In the genomic region with DNA sequence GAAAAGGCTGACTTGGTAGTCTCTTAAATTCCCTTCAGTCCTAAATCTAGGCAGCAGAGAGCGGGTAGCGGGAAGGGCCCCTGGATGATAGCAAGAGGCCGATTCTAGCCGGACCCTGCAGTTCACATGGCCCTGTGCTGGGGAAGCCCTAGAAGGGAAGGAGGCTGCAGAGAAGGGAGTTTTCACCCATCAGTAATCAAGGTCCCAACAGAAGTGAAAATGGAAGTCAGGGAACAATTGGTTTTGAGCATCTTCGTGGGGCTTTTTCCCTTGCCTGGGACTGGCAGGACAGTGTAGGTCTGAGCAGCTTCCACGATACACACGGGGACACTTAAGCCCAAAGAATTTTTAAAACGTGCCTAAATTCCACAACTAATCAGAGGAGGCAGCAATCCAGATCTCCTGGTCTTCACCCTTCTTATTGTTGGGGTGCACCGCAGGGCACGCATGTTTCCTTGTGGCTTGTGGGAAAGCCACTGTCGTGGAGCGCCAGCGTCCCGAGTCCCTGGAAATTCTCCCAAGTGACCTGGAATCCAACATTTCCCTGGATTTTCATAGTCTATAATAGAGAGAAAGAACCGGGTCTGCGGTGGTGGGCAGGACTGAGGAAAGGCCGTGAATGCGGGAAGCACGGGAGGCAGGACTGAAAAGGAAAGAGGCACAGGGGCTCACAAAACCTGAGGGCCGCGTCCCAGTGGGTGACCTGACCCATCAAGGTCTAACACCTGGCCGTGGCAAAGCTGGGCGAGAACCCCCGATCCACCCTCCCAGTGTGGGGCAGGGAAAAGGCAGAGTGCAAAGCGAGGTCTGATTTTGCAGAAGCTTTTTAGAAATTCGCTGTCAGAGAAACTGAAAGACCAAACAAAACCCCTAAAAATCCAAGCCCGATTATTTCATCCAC, we compare ENCODE assay signal across 8 cellular contexts. TPM values are rescaled to one million over a fixed set of nuclear protein-coding genes. Genes with fewer than 3 reads are reported as not detected.
DNase-seq lines count a peak whose midpoint lies in the region; ATAC-seq and TF ChIP-seq lines count a peak whose summit lies in the region.

No MANE protein-coding gene starts in this region.

- no peaks in the 10 kb centered on the region for H3K9me3 ChIP-seq in T-helper 17 cell (ENCODE audit: control insufficient read depth, low read length, poor library complexity, severe bottlenecking)
- no peaks in the 10 kb centered on the region for H3K9me3 ChIP-seq in esophagus squamous epithelium
- H3K9me3 ChIP-seq in psoas muscle: no peaks in the 10 kb centered on the region

- TF ChIP-seq CTCF in GM06990 (IDR thresholded peaks at IDR 0.05; ENCODE audit: insufficient read depth, low read length, poor library complexity, severe bottlenecking): no peak
- TF ChIP-seq CTCF in esophagus squamous epithelium (IDR thresholded peaks at IDR 0.05): no peak
- peak; percentile 1 for TF ChIP-seq CTCF in psoas muscle (IDR thresholded peaks at IDR 0.05)

- ATAC-seq in T-helper 17 cell: no peak
- ATAC-seq in psoas muscle: peak in 1 of 4 donors; percentile 2
- no peak for ATAC-seq in GM18873 (IDR thresholded peaks at IDR 0.05; ENCODE audit: low FRiP score, unreplicated experiment)
- no peak for ATAC-seq in GM18498 (IDR thresholded peaks at IDR 0.05; ENCODE audit: unreplicated experiment)

- DNase-seq in GM06990 (ENCODE audit: extremely low read depth, insufficient read length) (no peak), T-helper 17 cell (no peak), esophagus squamous epithelium (lab: John Stamatoyannopoulos, UW) (no peak), psoas muscle (no peak), RKO (ENCODE audit: low spot score) (no peak), SHP77 (lab: John Stamatoyannopoulos, UW) (no peak)

- peaks cover 33 to 91% (median 34%) of the 10 kb centered on the region in 3 donors for H3K4me1 ChIP-seq in esophagus squamous epithelium
- peaks cover 9% of the 10 kb centered on the region for H3K4me1 ChIP-seq in psoas muscle

- no peaks in the 10 kb centered on the region; the same call in 1 of the 2 replicates for H3K27me3 ChIP-seq in GM06990 (replicated peaks; ENCODE audit: control insufficient read depth, insufficient read depth, low read length)
- peaks cover 0 to 5% (median 0%) of the 10 kb centered on the region in 4 donors for H3K27me3 ChIP-seq in esophagus squamous epithelium
- H3K27me3 ChIP-seq in psoas muscle (ENCODE audit: insufficient read depth in 3 of 3, low read length in 2 of 3): peaks cover 0 to 37% (median 3%) of the 10 kb centered on the region in 3 donors

- intact Hi-C loops in esophagus squamous epithelium (cut with DNase I) (no loop called here), psoas muscle (cut with DNase I) (no loop called here)

- H3K4me3 ChIP-seq in GM06990 (replicated peaks; ENCODE audit: low read depth, low read length): peak overlapping the region; percentile 57
- H3K4me3 ChIP-seq in esophagus squamous epithelium: peak overlapping the region; percentile 64 to 92 (median 76)
- peak overlapping the region; percentile 68 for H3K4me3 ChIP-seq in psoas muscle

- peaks cover 18% of the 10 kb centered on the region for H3K4me1 Mint-ChIP-seq in T-helper 17 cell

- H3K27ac ChIP-seq in esophagus squamous epithelium: peak overlapping the region; percentile 79 to 90 (median 84)
- H3K27ac ChIP-seq in psoas muscle: peak overlapping the region; percentile 36

- H3K27me3 Mint-ChIP-seq in T-helper 17 cell: peaks cover 48% of the 10 kb centered on the region

- peaks cover 5% of the 10 kb centered on the region for H3K36me3 Mint-ChIP-seq in T-helper 17 cell (ENCODE audit: low read depth)

- 6 to 17% methylated on average over 18 to 22 of the region's 27 CpGs for WGBS in esophagus squamous epithelium, 2 donors
- 12 to 20% (median 14%) methylated on average over 27 of the region's 27 CpGs for WGBS in psoas muscle, 3 donors

- peak overlapping the region; percentile 97 for H3K4me3 Mint-ChIP-seq in T-helper 17 cell

- no peak for TF ChIP-seq POLR2A in esophagus squamous epithelium (IDR thresholded peaks at IDR 0.05)

- H3K27ac Mint-ChIP-seq in T-helper 17 cell: peak overlapping the region; percentile 74

- H3K36me3 ChIP-seq in GM06990 (ENCODE audit: control insufficient read depth, insufficient read depth, low read length) (no peaks in the 10 kb centered on the region), esophagus squamous epithelium (peaks cover 0 to 7% (median 0%) of the 10 kb centered on the region in 3 donors), psoas muscle (ENCODE audit: insufficient read depth in 1 of 2, low read depth in 1 of 2) (no peaks in the 10 kb centered on the region)

RNA-seq across cellular contexts. Expression of a gene that starts 0.8 kb away (rescaled TPM):
- total RNA-seq in T-helper 17 cell (1 to 10 TPM; 1.3 to 3.8 TPM), esophagus squamous epithelium (10 to 100 TPM in 3 of 4 donors, 1 to 10 TPM in 1; 7.4 to 49.0 (median 14.3) TPM), psoas muscle (10 to 100 TPM in 2 of 4 donors, 1 to 10 TPM in 2; 5.6 to 15.3 (median 9.4) TPM)
- polyA plus RNA-seq in psoas muscle: 1 to 10 TPM; 3.2 to 9.0 (median 8.1) TPM

RNA-seq across cellular contexts. Expression of a gene that starts 29.9 kb away (rescaled TPM):
- total RNA-seq in T-helper 17 cell (not detected), esophagus squamous epithelium (1 to 10 TPM in 3 of 4 donors, not detected in 1; 1.1 to 2.9 (median 1.5) TPM), psoas muscle (not detected)
- polyA plus RNA-seq in psoas muscle: not detected
